9 cellular contexts compared by ENCODE assay signal in the genomic region with DNA sequence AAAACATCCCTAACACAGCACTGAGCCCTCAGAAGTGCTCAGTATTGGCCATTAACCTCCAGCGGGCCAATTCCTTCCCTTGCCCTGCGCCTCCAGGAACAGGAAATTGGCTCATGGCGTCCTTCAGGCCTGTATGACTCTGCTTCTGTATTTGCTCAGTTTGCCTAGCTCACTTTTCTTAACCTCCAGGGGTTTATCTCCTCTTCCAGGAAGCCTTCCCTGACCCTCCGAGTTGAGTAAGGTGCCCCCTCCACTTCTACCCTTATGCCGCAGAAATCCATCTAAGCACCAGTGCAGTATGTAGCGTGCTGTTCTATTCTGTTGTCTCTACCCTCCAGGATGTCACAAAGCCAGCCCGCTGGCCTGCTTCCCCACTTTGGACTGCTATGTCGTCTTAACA. TPM values are rescaled to one million over a fixed set of nuclear protein-coding genes. Genes with fewer than 3 reads are reported as not detected.
DNase-seq lines count a peak whose midpoint lies in the region; ATAC-seq and TF ChIP-seq lines count a peak whose summit lies in the region.
"Had no signal": no experiment of that assay in that cellular context is flagged by ENCODE, and none has a peak within 500 bp of the region (broad histone marks: within the 10 kb centered on the region; RNA-seq: fewer than 3 reads in every experiment).

No MANE protein-coding gene starts in this region.

- intact Hi-C loops in heart left ventricle (cut with DNase I) (loop anchor here in 1 of 10 donors (10.0 kb wide), 1 partner anchor 728 kb away; the partner anchor contains the start of gene SEC23IP), Right ventricle myocardium superior (cut with DNase I) (no loop called here), activated B cell treated with CpG ODN at 0.5 μM for 24 hours (cut with micrococcal nuclease) (loop anchor here (10.0 kb wide), 1 partner anchor 412 kb away; the partner anchor contains the start of gene CACUL1), transverse colon (cut with DNase I; ENCODE audit: low total_unique reads) (no loop called here)

- peak overlapping the region; percentile 92 for H3K4me3 Mint-ChIP-seq in activated B cell treated with CpG ODN at 0.5 μM for 24 hours

- H3K4me3 ChIP-seq in heart left ventricle (peak overlapping the region in 2 of 12 donors; percentile 89 to 92), liver (ENCODE audit: low read depth in 1 of 3, low read length in 3 of 3) (no peak overlapping the region), transverse colon (no peak overlapping the region)

- peaks cover 41% of the 10 kb centered on the region for H3K36me3 Mint-ChIP-seq in activated B cell treated with CpG ODN at 0.5 μM for 24 hours (ENCODE audit: low read depth)

- H3K9ac ChIP-seq in liver (ENCODE audit: low read depth in 1 of 2, low read length in 2 of 2), result no peak overlapping the region

- peaks cover 18% of the 10 kb centered on the region for H3K4me1 Mint-ChIP-seq in activated B cell treated with CpG ODN at 0.5 μM for 24 hours

- TF ChIP-seq RAD21 in liver (IDR thresholded peaks at IDR 0.05), result no peak

- H3K27me3 ChIP-seq in heart left ventricle (no peaks in the 10 kb centered on the region), liver (ENCODE audit: control insufficient read depth in 4 of 4, insufficient read depth in 4 of 4, low read length in 3 of 4) (no peaks in the 10 kb centered on the region), transverse colon (no peaks in the 10 kb centered on the region)

- H3K9me3 ChIP-seq in heart left ventricle, result no peaks in the 10 kb centered on the region
- no peaks in the 10 kb centered on the region for H3K9me3 ChIP-seq in liver (ENCODE audit: control insufficient read depth in 4 of 4, low read length in 3 of 4)
- H3K9me3 ChIP-seq in transverse colon, result no peaks in the 10 kb centered on the region

- WGBS in heart left ventricle, 4 donors, result 66 to 80% (median 72%) methylated on average over 8 of the region's 8 CpGs
- WGBS in liver, result 68% methylated on average over 8 of the region's 8 CpGs
- WGBS in transverse colon (ENCODE audit: low coverage in 1 of 2), 2 donors, result 77% methylated on average over 8 of the region's 8 CpGs; no CpG with 5 or more reads in 1 of the 2 donors

- H3K27me3 Mint-ChIP-seq in activated B cell treated with CpG ODN at 0.5 μM for 24 hours, result no peaks in the 10 kb centered on the region

- H3K36me3 ChIP-seq in heart left ventricle (peaks cover 1 to 66% (median 49%) of the 10 kb centered on the region in 9 donors), liver (ENCODE audit: control insufficient read depth in 4 of 4, insufficient read depth in 3 of 4, low read depth in 1 of 4, low read length in 3 of 4) (peaks cover 2 to 29% (median 25%) of the 10 kb centered on the region in 4 donors), transverse colon (peaks cover 0 to 27% (median 10%) of the 10 kb centered on the region in 4 donors)

- H3K27ac ChIP-seq in heart left ventricle (peak overlapping the region in 7 of 12 donors; percentile 86 to 98 (median 94)), liver (ENCODE audit: low read depth in 1 of 2, low read length in 2 of 2) (peak overlapping the region; percentile 94 to 95), transverse colon (peak overlapping the region; percentile 89 to 94 (median 91))

- ATAC-seq in heart left ventricle (no peak), Right ventricle myocardium superior (ENCODE audit: poor library complexity) (no peak), activated B cell treated with CpG ODN at 0.5 μM for 24 hours (ENCODE audit: low read depth) (no peak)

- no peak for DNase-seq in heart left ventricle
- DNase-seq in Right ventricle myocardium superior, result no peak
- no peak for DNase-seq in activated B cell treated with CpG ODN at 0.5 μM for 24 hours
- DNase-seq in transverse colon, result no peak
- no peak for DNase-seq in NCI-H2196 treated with DMSO at 0.1 percent for 48 hours (lab: John Stamatoyannopoulos, UW; ENCODE audit: unreplicated experiment)
- DNase-seq in germinal center (ENCODE audit: low spot score), result no peak
- no peak for DNase-seq in DMS79 (lab: John Stamatoyannopoulos, UW)
- DNase-seq: DMS153 had no signal

- TF ChIP-seq POLR2A in heart left ventricle (IDR thresholded peaks at IDR 0.05), result no peak
- no peak for TF ChIP-seq POLR2A in transverse colon (IDR thresholded peaks at IDR 0.05)

- no peak for TF ChIP-seq EP300 in transverse colon (IDR thresholded peaks at IDR 0.05; ENCODE audit: low read depth)

- in situ Hi-C loops in transverse colon (cut with MboI; ENCODE audit: low pct_ligation_motif_present in 1 of 4, low pct_unique_long_range_greater_than_20kb in 1 of 4, low sequenced_read_pairs in 3 of 4), result no loop called here

- H3K9me3 Mint-ChIP-seq in activated B cell treated with CpG ODN at 0.5 μM for 24 hours, result no peaks in the 10 kb centered on the region

- CTCF ChIA-PET in activated B cell treated with CpG ODN at 0.5 μM for 24 hours (lab: Charles Lee), result no interaction called here

- H3K27ac Mint-ChIP-seq in activated B cell treated with CpG ODN at 0.5 μM for 24 hours, result peak overlapping the region; percentile 88

- TF ChIP-seq CTCF in heart left ventricle (IDR thresholded peaks at IDR 0.05) (no peak), activated B cell treated with CpG ODN at 0.5 μM for 24 hours (IDR thresholded peaks at IDR 0.05) (no peak), liver (IDR thresholded peaks at IDR 0.05; ENCODE audit: low read depth, low read length, missing input control) (no peak), transverse colon (IDR thresholded peaks at IDR 0.05) (no peak)

- peaks cover 0 to 27% (median 15%) of the 10 kb centered on the region in 12 donors for H3K4me1 ChIP-seq in heart left ventricle
- H3K4me1 ChIP-seq in liver (ENCODE audit: control insufficient read depth in 4 of 4, insufficient read depth in 4 of 4, low read length in 3 of 4), result peaks cover 0 to 20% (median 7%) of the 10 kb centered on the region in 4 donors
- H3K4me1 ChIP-seq in transverse colon, result peaks cover 0 to 16% (median 13%) of the 10 kb centered on the region in 4 donors

- POLR2A ChIA-PET in activated B cell treated with CpG ODN at 0.5 μM for 24 hours (lab: Charles Lee), result interaction anchor here (0.5 to 1.8 kb wide), 2 partner anchors 20 to 40 kb away, joined by 5 to 6 read pairs; partner anchors contain the start of gene GRK5

TF ChIP-seq in liver, 16 proteins besides CTCF, POLR2A, EP300 and RAD21 (continues in another document):
- TF ChIP-seq, protein P1, sequence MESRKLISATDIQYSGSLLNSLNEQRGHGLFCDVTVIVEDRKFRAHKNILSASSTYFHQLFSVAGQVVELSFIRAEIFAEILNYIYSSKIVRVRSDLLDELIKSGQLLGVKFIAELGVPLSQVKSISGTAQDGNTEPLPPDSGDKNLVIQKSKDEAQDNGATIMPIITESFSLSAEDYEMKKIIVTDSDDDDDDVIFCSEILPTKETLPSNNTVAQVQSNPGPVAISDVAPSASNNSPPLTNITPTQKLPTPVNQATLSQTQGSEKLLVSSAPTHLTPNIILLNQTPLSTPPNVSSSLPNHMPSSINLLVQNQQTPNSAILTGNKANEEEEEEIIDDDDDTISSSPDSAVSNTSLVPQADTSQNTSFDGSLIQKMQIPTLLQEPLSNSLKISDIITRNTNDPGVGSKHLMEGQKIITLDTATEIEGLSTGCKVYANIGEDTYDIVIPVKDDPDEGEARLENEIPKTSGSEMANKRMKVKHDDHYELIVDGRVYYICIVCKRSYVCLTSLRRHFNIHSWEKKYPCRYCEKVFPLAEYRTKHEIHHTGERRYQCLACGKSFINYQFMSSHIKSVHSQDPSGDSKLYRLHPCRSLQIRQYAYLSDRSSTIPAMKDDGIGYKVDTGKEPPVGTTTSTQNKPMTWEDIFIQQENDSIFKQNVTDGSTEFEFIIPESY (IDR thresholded peaks at IDR 0.05), result no peak
- TF ChIP-seq SP1 (IDR thresholded peaks at IDR 0.05), result no peak
- TF ChIP-seq FOXA2 (IDR thresholded peaks at IDR 0.05), result no peak
- TF ChIP-seq GABPA (IDR thresholded peaks at IDR 0.05 in 1 of 2, conservative IDR thresholded peaks at IDR 0.05 in 1 of 2), result no peak
- TF ChIP-seq MAX (IDR thresholded peaks at IDR 0.05), result no peak
- no peak for TF ChIP-seq HNF4A (conservative IDR thresholded peaks at IDR 0.05)
- no peak for TF ChIP-seq RXRA (IDR thresholded peaks at IDR 0.05)
- TF ChIP-seq TAF1 (conservative IDR thresholded peaks at IDR 0.05), result no peak
- TF ChIP-seq NR2F2 (IDR thresholded peaks at IDR 0.05), result no peak

RNA-seq across cellular contexts. Expression of gene SFXN4, which starts 1.1 kb away (rescaled TPM):
- total RNA-seq in heart left ventricle (10 to 100 TPM; 33.2 to 48.9 (median 39.6) TPM), Right ventricle myocardium superior (48.2 TPM), activated B cell treated with CpG ODN at 0.5 μM for 24 hours (18.4 and 21.7 TPM in 2 replicates), liver (10 to 100 TPM; 12.4 to 34.1 TPM), transverse colon (10 to 100 TPM; 15.0 to 61.3 (median 27.7) TPM)
- polyA plus RNA-seq in heart left ventricle (10 to 100 TPM; 60.6 to 68.5 TPM), liver (10 to 100 TPM; 20.7 to 27.5 TPM)

RNA-seq across cellular contexts. Expression of gene PRDX3, which starts 12.0 kb away (rescaled TPM):
- total RNA-seq in heart left ventricle (100 to 1,000 TPM; 199 to 385 (median 267) TPM), Right ventricle myocardium superior (261 TPM), activated B cell treated with CpG ODN at 0.5 μM for 24 hours (62.8 and 63.7 TPM in 2 replicates), liver (100 to 1,000 TPM; 176 to 247 TPM), transverse colon (100 to 1,000 TPM in 2 of 4 donors, 10 to 100 TPM in 2; 24.7 to 141 (median 78.9) TPM)
- polyA plus RNA-seq in heart left ventricle (100 to 1,000 TPM; 130 to 257 TPM), liver (100 to 1,000 TPM; 268 to 307 TPM)

RNA-seq across cellular contexts. Expression of gene GRK5, which starts 40.8 kb away (rescaled TPM):
- total RNA-seq in heart left ventricle (10 to 100 TPM; 17.0 to 58.0 (median 32.2) TPM), Right ventricle myocardium superior (47.6 TPM), activated B cell treated with CpG ODN at 0.5 μM for 24 hours (19.9 and 21.3 TPM in 2 replicates), liver (1 to 10 TPM; 4.5 to 6.6 TPM), transverse colon (100 to 1,000 TPM in 1 of 4 donors, 10 to 100 TPM in 1, 1 to 10 TPM in 2; 6.0 to 111 (median 9.5) TPM)
- polyA plus RNA-seq in heart left ventricle (10 to 100 TPM; 13.1 to 27.6 TPM), liver (1 to 10 TPM; 2.1 to 5.7 TPM)
